Comparison of ENCODE assay signal across 15 cellular contexts in genomic region chr6:2684059-2684749, GRCh38.
DNase-seq lines count a peak whose midpoint lies in the region; ATAC-seq lines count a peak whose summit lies in the region.
"Had no signal": no experiment of that assay in that cellular context is flagged by ENCODE, and none has a peak within 500 bp of the region (broad histone marks: within the 10 kb centered on the region; RNA-seq: fewer than 3 reads in every experiment).

No MANE protein-coding gene starts in this region.

- DNase-seq in 8988T (peak; percentile 59), HT-29 (ENCODE audit: low spot score) (peak; percentile 70), SW480 (ENCODE audit: low spot score) (peak; percentile 86), NCI-H1694 (lab: John Stamatoyannopoulos, UW) (no peak)
- no peak for DNase-seq in stimulated activated CD4-positive, alpha-beta T cell treated with anti-CD3 and anti-CD28 coated beads, Interleukin-2, amount 100 ng/mL, for 24 hours
- DNase-seq in activated naive CD4-positive, alpha-beta T cell (lab: John Stamatoyannopoulos, UW), result no peak
- DNase-seq: activated CD8-positive, alpha-beta T cell treated with anti-CD3 and anti-CD28 coated beads for 36 hours; DMS79 treated with DMSO at 0.1 percent for 48 hours; GOT3; natural killer cell; NCI-H774; Peyer's patch; T-cell had no signal

- ATAC-seq in esophagus mucosa (peak; percentile 88), GM18858 (IDR thresholded peaks at IDR 0.05; ENCODE audit: unreplicated experiment) (no peak)
- ATAC-seq: activated CD8-positive, alpha-beta T cell treated with anti-CD3 and anti-CD28 coated beads for 36 hours; natural killer cell; T-cell had no signal

Comparison
In these comparisons a context has a peak if more than half of its experiments do, and no peak if none do; other contexts are left out.
1. DNase-seq: peak in 8988T (single experiment), HT-29 (single experiment) and SW480 (single experiment); none in NCI-H1694 (single experiment), stimulated activated CD4-positive, alpha-beta T cell treated with anti-CD3 and anti-CD28 coated beads, Interleukin-2, amount 100 ng/mL, for 24 hours (0 of 2) and activated naive CD4-positive, alpha-beta T cell (0 of 4).